ENCODE assay signal across 23 cellular contexts in the genomic region with DNA sequence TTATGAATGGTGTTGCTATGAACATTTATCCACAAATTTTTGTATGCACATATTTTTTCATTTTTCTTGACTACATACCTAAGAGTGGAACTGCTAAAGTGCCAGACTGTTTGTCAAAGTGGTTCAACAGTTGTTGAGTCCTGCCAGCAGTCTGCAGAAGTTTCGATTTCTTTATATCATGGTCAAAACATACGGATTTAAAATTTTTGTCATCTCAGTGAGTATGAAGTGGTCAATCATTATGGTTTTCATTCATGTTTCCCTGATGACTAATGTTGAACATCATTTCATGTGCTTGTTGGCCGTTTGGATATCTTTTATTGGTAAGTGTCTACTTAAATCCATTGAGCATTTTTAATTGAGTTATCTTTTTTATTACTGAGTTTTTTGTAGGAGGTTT. TPM values are rescaled to one million over a fixed set of nuclear protein-coding genes. Genes with fewer than 3 reads are reported as not detected.
DNase-seq lines count a peak whose midpoint lies in the region; ATAC-seq, FAIRE-seq and TF ChIP-seq lines count a peak whose summit lies in the region.
"Had no signal": no experiment of that assay in that cellular context is flagged by ENCODE, and none has a peak within 500 bp of the region (broad histone marks: within the 10 kb centered on the region; RNA-seq: fewer than 3 reads in every experiment).

No MANE protein-coding gene starts in this region.

- H3K4me3 Mint-ChIP-seq in astrocyte (ENCODE audit: unreplicated experiment) (no peak overlapping the region), HFFc6 (no peak overlapping the region)

- H3K4me1 ChIP-seq in astrocyte (ENCODE audit: insufficient read depth, low read length) (no peaks in the 10 kb centered on the region), osteoblast (ENCODE audit: insufficient read depth, low read length) (peaks cover 8% of the 10 kb centered on the region), lower lobe of right lung (no peaks in the 10 kb centered on the region)
- H3K4me1 ChIP-seq: Peyer's patch had no signal

- no peaks in the 10 kb centered on the region for H3K27me3 Mint-ChIP-seq in astrocyte (ENCODE audit: low read depth, unreplicated experiment)
- no peaks in the 10 kb centered on the region for H3K27me3 Mint-ChIP-seq in HFFc6 (ENCODE audit: insufficient read depth)

- no peaks in the 10 kb centered on the region for H3K4me1 Mint-ChIP-seq in astrocyte (ENCODE audit: low read depth, unreplicated experiment)
- H3K4me1 Mint-ChIP-seq in HFFc6 (ENCODE audit: low read depth), result no peaks in the 10 kb centered on the region

- no peaks in the 10 kb centered on the region for H3K9me3 ChIP-seq in astrocyte (ENCODE audit: insufficient read depth, low read depth, low read length)
- no peaks in the 10 kb centered on the region for H3K9me3 ChIP-seq in osteoblast (ENCODE audit: low read depth, low read length)
- H3K9me3 ChIP-seq in lower lobe of right lung, result no peaks in the 10 kb centered on the region
- H3K9me3 ChIP-seq: Peyer's patch had no signal

- H3K36me3 ChIP-seq in astrocyte (ENCODE audit: insufficient read depth, low read length) (no peaks in the 10 kb centered on the region), osteoblast (ENCODE audit: insufficient read depth, low read length) (no peaks in the 10 kb centered on the region), lower lobe of right lung (no peaks in the 10 kb centered on the region)
- H3K36me3 ChIP-seq: Peyer's patch had no signal

- H3K9ac ChIP-seq in astrocyte (ENCODE audit: low read length), result no peak overlapping the region

- H3K4me3 ChIP-seq in astrocyte (ENCODE audit: insufficient read depth, low read depth, low read length), result no peak overlapping the region
- H3K4me3 ChIP-seq in osteoblast (ENCODE audit: insufficient read depth, low read length), result no peak overlapping the region
- no peak overlapping the region for H3K4me3 ChIP-seq in lower lobe of right lung
- H3K4me3 ChIP-seq: Peyer's patch, SK-N-MC had no signal

- H2AFZ ChIP-seq in astrocyte (ENCODE audit: low read depth, low read length), result no peak overlapping the region
- H2AFZ ChIP-seq in osteoblast (ENCODE audit: low read length), result no peak overlapping the region

- H3K4me2 ChIP-seq in astrocyte (ENCODE audit: low read length) (no peak overlapping the region), osteoblast (ENCODE audit: insufficient read depth, low read length) (peak overlapping the region; percentile 34)

- H3K27me3 ChIP-seq in astrocyte (ENCODE audit: insufficient read depth, low read length) (no peaks in the 10 kb centered on the region), osteoblast (ENCODE audit: insufficient read depth, low read length) (no peaks in the 10 kb centered on the region), lower lobe of right lung (ENCODE audit: low read depth) (no peaks in the 10 kb centered on the region)
- H3K27me3 ChIP-seq: Peyer's patch had no signal

- H3K79me2 ChIP-seq in astrocyte (ENCODE audit: insufficient read depth, low read length), result no peaks in the 10 kb centered on the region
- no peaks in the 10 kb centered on the region for H3K79me2 ChIP-seq in osteoblast (ENCODE audit: insufficient read depth, low read length)

- ATAC-seq in lower lobe of right lung, result no peak

- TF ChIP-seq CTCF in astrocyte (IDR thresholded peaks at IDR 0.05; ENCODE audit: insufficient read depth, low read depth, low read length), result no peak
- TF ChIP-seq CTCF in osteoblast (IDR thresholded peaks at IDR 0.05; ENCODE audit: extremely low read depth, low read depth, low read length), result no peak
- no peak for TF ChIP-seq CTCF in HFFc6 (IDR thresholded peaks at IDR 0.05)
- TF ChIP-seq CTCF in lower lobe of right lung (IDR thresholded peaks at IDR 0.05), result no peak

- intact Hi-C loops in lower lobe of right lung (cut with DNase I), result no loop called here

- H3K27ac Mint-ChIP-seq in astrocyte (ENCODE audit: unreplicated experiment), result no peak overlapping the region
- no peak overlapping the region for H3K27ac Mint-ChIP-seq in HFFc6

- H3K27ac ChIP-seq in astrocyte (ENCODE audit: low read depth, low read length) (no peak overlapping the region), osteoblast (ENCODE audit: low read depth, low read length) (peak overlapping the region; percentile 4), lower lobe of right lung (no peak overlapping the region)
- H3K27ac ChIP-seq: Peyer's patch, SK-N-MC had no signal

- H4K20me1 ChIP-seq in astrocyte (ENCODE audit: insufficient read depth, low read length), result no peaks in the 10 kb centered on the region
- no peaks in the 10 kb centered on the region for H4K20me1 ChIP-seq in osteoblast (ENCODE audit: insufficient read depth, low read length)

- DNase-seq in HS-27A (ENCODE audit: low read depth) (peak; percentile 5), astrocyte (ENCODE audit: low read depth) (peak; percentile 16), fibroblast of peridontal ligament (ENCODE audit: extremely low read depth) (peak; percentile 49), osteoblast (ENCODE audit: insufficient read length, low spot score, missing footprints) (no peak), retina (no peak), HFFc6 (no peak), mesenteric fat pad (ENCODE audit: low spot score) (no peak), lower lobe of right lung (no peak)
- DNase-seq: DMS153; DND-41; H7; KBM-7; MM.1S; NCI-H1694; NCI-H2029 treated with DMSO at 0.1 percent for 48 hours; NCI-H446 treated with DMSO at 0.1 percent for 48 hours; NCI-H526; NCI-H82; NK-92 treated with Interleukin-12 subunit alpha and Interleukin-12 subunit beta, amount 100 ng/mL, for 24 hours; Peyer's patch; SIG-M5 had no signal

- peaks cover 3% of the 10 kb centered on the region for H3K36me3 Mint-ChIP-seq in astrocyte (ENCODE audit: low read depth, unreplicated experiment)
- 0 out of 2 replicates have a peak, but pooled peaks cover 10% of the 10 kb centered on the region for H3K36me3 Mint-ChIP-seq in HFFc6 (ENCODE audit: low read depth)

- H3K9me3 Mint-ChIP-seq in astrocyte (ENCODE audit: unreplicated experiment) (no peaks in the 10 kb centered on the region), HFFc6 (no peaks in the 10 kb centered on the region)

- FAIRE-seq in astrocyte (lab: Jason Lieb, UNC), result no peak
- FAIRE-seq: HTR-8/SVneo had no signal

RNA-seq across cellular contexts. Expression of gene CCDC138, which starts 39.2 kb away (rescaled TPM):
- total RNA-seq in astrocyte (5.2 and 6.1 TPM in 2 replicates), osteoblast (5.1 and 6.5 TPM in 2 replicates), mesenteric fat pad (3.8 TPM), lower lobe of right lung (4.5 TPM)
- 1 to 10 TPM; 2.7 to 4.9 (median 4.1) TPM for total RNA-seq in HFFc6 (2021; fragmentation: NEBNext Ultra II Directional; extraction: Animal tissue kit (Norgen Biotek cat#: 25700))

Comparison
In these comparisons a context has a peak if more than half of its experiments do, and no peak if none do; other contexts are left out.
1. DNase-seq: peak in HS-27A (single experiment), astrocyte (single experiment) and fibroblast of peridontal ligament (single experiment); none in osteoblast (single experiment), retina (single experiment), HFFc6 (single experiment), mesenteric fat pad (single experiment) and lower lobe of right lung (single experiment).